In genomic region chr5:153551537-153552079, GRCh38 we compare ENCODE assay signal across 8 cellular contexts.
DNase-seq lines count a peak whose midpoint lies in the region; ATAC-seq and TF ChIP-seq lines count a peak whose summit lies in the region.
"Had no signal": no experiment of that assay in that cellular context is flagged by ENCODE, and none has a peak within 500 bp of the region (broad histone marks: within the 10 kb centered on the region; RNA-seq: fewer than 3 reads in every experiment).

No MANE protein-coding gene starts in this region.

- no peak for TF ChIP-seq CTCF in hepatocyte (IDR thresholded peaks at IDR 0.05; ENCODE audit: poor library complexity)

- no peaks in the 10 kb centered on the region for H3K9me2 ChIP-seq in hepatocyte (replicated peaks; ENCODE audit: insufficient read depth)

- 0% methylated on average over 1 of the region's 1 CpG for WGBS in hepatocyte (ENCODE audit: low lambda C conversion rate, missing lambda C conversion rate)

- no peak for ATAC-seq in HG03039 (IDR thresholded peaks at IDR 0.05; ENCODE audit: unreplicated experiment)

- DNase-seq in HK-2 (ENCODE audit: unreplicated experiment): peak; percentile 11
- peak; percentile 89 for DNase-seq in adipocyte (ENCODE audit: low read depth)
- peak; percentile 67 for DNase-seq in hepatocyte (ENCODE audit: low spot score)
- peak; percentile 45 for DNase-seq in superior temporal gyrus (ENCODE audit: extremely low spot score)
- DNase-seq in middle frontal gyrus (ENCODE audit: extremely low spot score, low spot score): no peak
- no peak for DNase-seq in D341Med (ENCODE audit: low spot score)

- H3K79me2 ChIP-seq in hepatocyte: no peaks in the 10 kb centered on the region
- H3K79me2 ChIP-seq: parathyroid adenoma had no signal

- no peaks in the 10 kb centered on the region for H3K36me3 ChIP-seq in adipocyte (ENCODE audit: control insufficient read depth, insufficient read depth, low read length, severe bottlenecking)
- no peaks in the 10 kb centered on the region for H3K36me3 ChIP-seq in hepatocyte (replicated peaks; ENCODE audit: insufficient read depth, low read depth)

- H3K9ac ChIP-seq in adipocyte (ENCODE audit: low read length): peak overlapping the region; percentile 75
- H3K9ac ChIP-seq: parathyroid adenoma had no signal

- H3K27me3 ChIP-seq in adipocyte (replicated peaks; ENCODE audit: control insufficient read depth, insufficient read depth, low read length) (no peaks in the 10 kb centered on the region), hepatocyte (no peaks in the 10 kb centered on the region)

- no peaks in the 10 kb centered on the region for H4K20me1 ChIP-seq in hepatocyte (ENCODE audit: insufficient read depth, poor library complexity, severe bottlenecking)

- peak overlapping the region; percentile 66 for H3K27ac ChIP-seq in hepatocyte
- H3K27ac ChIP-seq: parathyroid adenoma had no signal

- H2AFZ ChIP-seq in hepatocyte: peak overlapping the region; percentile 46
- H2AFZ ChIP-seq: parathyroid adenoma had no signal

- H3K4me3 ChIP-seq in adipocyte (ENCODE audit: low read length): peak overlapping the region; percentile 8
- H3K4me3 ChIP-seq in hepatocyte: no peak overlapping the region

- no peaks in the 10 kb centered on the region for H3K9me3 ChIP-seq in adipocyte (ENCODE audit: control insufficient read depth, low read length)
- no peaks in the 10 kb centered on the region for H3K9me3 ChIP-seq in hepatocyte (ENCODE audit: low read depth)

- peak overlapping the region; percentile 40 for H3K4me2 ChIP-seq in hepatocyte

- H3K4me1 ChIP-seq in adipocyte (ENCODE audit: control insufficient read depth, insufficient read depth, low read length): peaks cover 35% of the 10 kb centered on the region
- H3K4me1 ChIP-seq in hepatocyte (ENCODE audit: insufficient read depth): peaks cover 12% of the 10 kb centered on the region
- H3K4me1 ChIP-seq: parathyroid adenoma had no signal

Comparison
In these comparisons a context has a peak if more than half of its experiments do, and no peak if none do; other contexts are left out.
1. DNase-seq: peak in HK-2 (single experiment), adipocyte (single experiment), hepatocyte (single experiment) and superior temporal gyrus (single experiment); none in middle frontal gyrus (single experiment) and D341Med (single experiment).